Comparison of ENCODE assay signal across 1 cellular context in the genomic region with DNA sequence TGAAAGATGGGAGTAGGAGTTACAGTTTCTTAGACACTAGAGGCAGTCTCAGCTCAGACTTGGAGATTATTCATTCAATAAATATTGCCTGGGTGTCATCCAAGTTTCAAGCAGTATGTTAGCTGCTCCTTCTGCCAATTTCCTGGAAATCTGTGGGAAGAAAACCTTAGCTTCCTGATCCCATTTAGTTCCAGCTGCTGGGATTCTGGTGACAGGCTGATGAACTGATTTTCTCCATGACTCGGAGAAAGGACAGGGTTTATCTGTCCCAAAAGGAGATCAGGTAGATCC.
TF ChIP-seq lines count a peak whose summit lies in the region.

No MANE protein-coding gene starts in this region.

TF ChIP-seq in SK-N-SH, 30 proteins besides CTCF, POLR2A, EP300 and RAD21 (continued from another document):
- TF ChIP-seq, protein P1, sequence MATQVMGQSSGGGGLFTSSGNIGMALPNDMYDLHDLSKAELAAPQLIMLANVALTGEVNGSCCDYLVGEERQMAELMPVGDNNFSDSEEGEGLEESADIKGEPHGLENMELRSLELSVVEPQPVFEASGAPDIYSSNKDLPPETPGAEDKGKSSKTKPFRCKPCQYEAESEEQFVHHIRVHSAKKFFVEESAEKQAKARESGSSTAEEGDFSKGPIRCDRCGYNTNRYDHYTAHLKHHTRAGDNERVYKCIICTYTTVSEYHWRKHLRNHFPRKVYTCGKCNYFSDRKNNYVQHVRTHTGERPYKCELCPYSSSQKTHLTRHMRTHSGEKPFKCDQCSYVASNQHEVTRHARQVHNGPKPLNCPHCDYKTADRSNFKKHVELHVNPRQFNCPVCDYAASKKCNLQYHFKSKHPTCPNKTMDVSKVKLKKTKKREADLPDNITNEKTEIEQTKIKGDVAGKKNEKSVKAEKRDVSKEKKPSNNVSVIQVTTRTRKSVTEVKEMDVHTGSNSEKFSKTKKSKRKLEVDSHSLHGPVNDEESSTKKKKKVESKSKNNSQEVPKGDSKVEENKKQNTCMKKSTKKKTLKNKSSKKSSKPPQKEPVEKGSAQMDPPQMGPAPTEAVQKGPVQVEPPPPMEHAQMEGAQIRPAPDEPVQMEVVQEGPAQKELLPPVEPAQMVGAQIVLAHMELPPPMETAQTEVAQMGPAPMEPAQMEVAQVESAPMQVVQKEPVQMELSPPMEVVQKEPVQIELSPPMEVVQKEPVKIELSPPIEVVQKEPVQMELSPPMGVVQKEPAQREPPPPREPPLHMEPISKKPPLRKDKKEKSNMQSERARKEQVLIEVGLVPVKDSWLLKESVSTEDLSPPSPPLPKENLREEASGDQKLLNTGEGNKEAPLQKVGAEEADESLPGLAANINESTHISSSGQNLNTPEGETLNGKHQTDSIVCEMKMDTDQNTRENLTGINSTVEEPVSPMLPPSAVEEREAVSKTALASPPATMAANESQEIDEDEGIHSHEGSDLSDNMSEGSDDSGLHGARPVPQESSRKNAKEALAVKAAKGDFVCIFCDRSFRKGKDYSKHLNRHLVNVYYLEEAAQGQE (IDR thresholded peaks at IDR 0.05; ENCODE audit: low read depth, low read length), result no peak
- TF ChIP-seq FOSL2 (IDR thresholded peaks at IDR 0.05; ENCODE audit: borderline replicate concordance, low read depth) (peak; percentile 29; the same call in 1 of the 2 replicates), RXRA (IDR thresholded peaks at IDR 0.05; ENCODE audit: borderline replicate concordance, low read depth) (no peak)
- TF ChIP-seq, protein P2, sequence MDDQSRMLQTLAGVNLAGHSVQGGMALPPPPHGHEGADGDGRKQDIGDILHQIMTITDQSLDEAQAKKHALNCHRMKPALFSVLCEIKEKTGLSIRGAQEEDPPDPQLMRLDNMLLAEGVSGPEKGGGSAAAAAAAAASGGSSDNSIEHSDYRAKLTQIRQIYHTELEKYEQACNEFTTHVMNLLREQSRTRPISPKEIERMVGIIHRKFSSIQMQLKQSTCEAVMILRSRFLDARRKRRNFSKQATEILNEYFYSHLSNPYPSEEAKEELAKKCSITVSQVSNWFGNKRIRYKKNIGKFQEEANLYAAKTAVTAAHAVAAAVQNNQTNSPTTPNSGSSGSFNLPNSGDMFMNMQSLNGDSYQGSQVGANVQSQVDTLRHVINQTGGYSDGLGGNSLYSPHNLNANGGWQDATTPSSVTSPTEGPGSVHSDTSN (IDR thresholded peaks at IDR 0.05), result 0 out of 2 replicates have a peak, but pooled peaks have one; percentile 15
TF ChIP-seq in SK-N-SH: peak in this region for 4.
